In genomic region chr9:120894404-120895226, GRCh38 we compare ENCODE assay signal across 2 cellular contexts.
TF ChIP-seq lines count a peak whose summit lies in the region.

No MANE protein-coding gene starts in this region.

TF ChIP-seq in IMR-90, 13 proteins besides CTCF, POLR2A, EP300 and RAD21:
- TF ChIP-seq MAFK (IDR thresholded peaks at IDR 0.05; ENCODE audit: low read depth, low read length) (no peak), RFX5 (IDR thresholded peaks at IDR 0.05; ENCODE audit: low read depth, low read length) (no peak), MAZ (IDR thresholded peaks at IDR 0.05; ENCODE audit: borderline replicate concordance, low read depth, low read length) (no peak), CHD1 (IDR thresholded peaks at IDR 0.05; ENCODE audit: low read depth, low read length) (no peak), RCOR1 (IDR thresholded peaks at IDR 0.05; ENCODE audit: insufficient replicate concordance, low read length) (no peak), CEBPB (IDR thresholded peaks at IDR 0.05; ENCODE audit: low read depth, low read length) (no peak), ELK1 (IDR thresholded peaks at IDR 0.05; ENCODE audit: borderline replicate concordance, low read depth, low read length) (no peak), USF2 (IDR thresholded peaks at IDR 0.05; ENCODE audit: low read depth, low read length) (no peak), MXI1 (IDR thresholded peaks at IDR 0.05; ENCODE audit: borderline replicate concordance, low read depth, low read length) (no peak), FOS (IDR thresholded peaks at IDR 0.05; ENCODE audit: low read depth, low read length) (no peak), SMC3 (IDR thresholded peaks at IDR 0.05; ENCODE audit: low read depth, low read length) (no peak), BHLHE40 (IDR thresholded peaks at IDR 0.05; ENCODE audit: low read depth, low read length) (no peak), NFE2L2 (IDR thresholded peaks at IDR 0.05; ENCODE audit: low read depth, low read length) (no peak)
TF ChIP-seq in IMR-90: peak in this region for 0.

TF ChIP-seq in endothelial cell of umbilical vein, 7 proteins besides CTCF, POLR2A, EP300 and RAD21:
- TF ChIP-seq FOS (IDR thresholded peaks at IDR 0.05; ENCODE audit: borderline replicate concordance, insufficient read depth, low read length) (no peak), GATA2 (IDR thresholded peaks at IDR 0.05; ENCODE audit: insufficient read depth, insufficient read length, low read depth, low read length) (no peak), JUN (IDR thresholded peaks at IDR 0.05; ENCODE audit: borderline replicate concordance, insufficient read depth, insufficient read length, low read depth) (no peak), MYC (IDR thresholded peaks at IDR 0.05; ENCODE audit: low read depth, low read length) (no peak), POLR2AphosphoS5 (IDR thresholded peaks at IDR 0.05; ENCODE audit: insufficient read depth, low read depth, low read length) (no peak), EZH2 (IDR thresholded peaks at IDR 0.05; ENCODE audit: borderline replicate concordance, low read depth, low read length, severe bottlenecking) (no peak), MAX (IDR thresholded peaks at IDR 0.05; ENCODE audit: insufficient read depth, insufficient read length) (no peak)
